Comparison of ENCODE assay signal across 1 cellular context in genomic region chr2:6759689-6760088, GRCh38.
A peak's percentile ranks its signal among the peaks of the same experiment; 100 is the strongest.
TF ChIP-seq lines count a peak whose summit lies in the region.

No MANE protein-coding gene starts in this region.

TF ChIP-seq in HepG2, 621 proteins besides CTCF, POLR2A, EP300 and RAD21:
- TF ChIP-seq IRF2 (CRISPR knock-in tag; IDR thresholded peaks at IDR 0.05) (no peak), DR1 (CRISPR knock-in tag; IDR thresholded peaks at IDR 0.05) (no peak), ZNF646 (CRISPR knock-in tag; IDR thresholded peaks at IDR 0.05) (0 out of 2 replicates have a peak, but pooled peaks have one; percentile 18)
